In the genomic region with DNA sequence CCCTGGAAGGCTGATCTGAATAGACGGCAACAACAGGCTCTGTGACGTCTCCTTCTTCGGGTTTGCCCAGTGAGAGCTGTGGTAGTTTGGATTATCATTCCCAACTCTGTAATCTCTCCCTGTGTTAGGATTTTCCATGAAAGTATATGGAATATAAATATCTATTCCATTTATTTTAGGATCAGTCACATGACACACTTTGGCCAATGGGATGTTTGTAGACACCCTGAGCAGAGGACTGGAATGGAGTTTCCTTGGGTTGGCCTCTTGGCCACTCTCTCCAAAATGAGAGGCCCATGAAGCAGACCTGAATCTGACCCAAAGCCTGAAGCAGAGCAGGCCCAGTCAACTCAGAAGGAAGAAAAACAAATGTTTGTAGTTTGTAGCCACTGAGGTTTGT, we compare ENCODE assay signal across 27 cellular contexts.
"Had no signal": no experiment of that assay in that cellular context is flagged by ENCODE, and none has a peak within 500 bp of the region (broad histone marks: within the 10 kb centered on the region; RNA-seq: fewer than 3 reads in every experiment).

No MANE protein-coding gene starts in this region.

- H3K36me3 ChIP-seq: neutrophil, ovary, right lobe of liver, sigmoid colon, stomach, suprapubic skin, tibial artery, transverse colon, upper lobe of right lung, uterus had no signal

- H3K79me2 ChIP-seq: parathyroid adenoma had no signal

- H3K4me1 ChIP-seq: parathyroid adenoma, psoas muscle, right lobe of liver, sigmoid colon, stomach, suprapubic skin, tibial artery, transverse colon, upper lobe of right lung, uterus had no signal

- H3K27me3 ChIP-seq: neutrophil, ovary, right lobe of liver, sigmoid colon, stomach, suprapubic skin, testis, tibial artery, transverse colon, upper lobe of right lung, uterus had no signal

- H3K4me3 ChIP-seq: ovary, psoas muscle, right lobe of liver, sigmoid colon, stomach, suprapubic skin, testis, tibial artery, transverse colon, upper lobe of right lung, uterus had no signal

- ATAC-seq: naive thymus-derived CD8-positive, alpha-beta T cell; natural killer cell treated with Interleukin-12 subunit alpha and Interleukin-12 subunit beta and Interleukin-15 and Interleukin-18, amount 100 ng/mL, for 72 hours; psoas muscle; right cardiac atrium; right lobe of liver; stimulated activated effector memory CD8-positive, alpha-beta T cell treated with anti-CD3 and anti-CD28 coated beads, Interleukin-12 subunit alpha, Interleukin-12 subunit beta, amount 100 ng/mL, for 72 hours; stimulated activated naive B cell treated with anti-CD40 and anti-IgM and Interleukin-4, amounts not matched to agents 10 μg/mL and 1 μg/mL and 100 μg/mL, for 72 hours; upper lobe of right lung had no signal

- H3K27ac ChIP-seq: neutrophil, ovary, parathyroid adenoma, psoas muscle, right lobe of liver, sigmoid colon, stomach, suprapubic skin, testis, tibial artery, transverse colon, upper lobe of right lung, uterus had no signal

- H2AFZ ChIP-seq: parathyroid adenoma had no signal

- H3K9me3 ChIP-seq: neutrophil, ovary, psoas muscle, right lobe of liver, sigmoid colon, stomach, suprapubic skin, testis, tibial artery, transverse colon, upper lobe of right lung, uterus had no signal

- FAIRE-seq: small intestine had no signal

- DNase-seq: naive thymus-derived CD8-positive, alpha-beta T cell; nephron progenitor cell; nucleus accumbens; ovary; posterior cingulate gyrus; psoas muscle; right cardiac atrium; right lobe of liver; sigmoid colon; small intestine; stimulated activated CD4-positive, alpha-beta T cell treated with anti-CD3 and anti-CD28 coated beads, Interleukin-15, amount 100 ng/mL, for 24 hours; stimulated activated CD4-positive, alpha-beta T cell treated with anti-CD3 and anti-CD28 coated beads, Interleukin-2, amount 100 ng/mL, for 24 hours; stimulated activated CD4-positive, alpha-beta T cell treated with anti-CD3 and anti-CD28 coated beads, Interleukin-2, amount 100 ng/mL, for 48 hours; stimulated activated CD4-positive, alpha-beta T cell treated with anti-CD3 and anti-CD28 coated beads, Interleukin-4, amount 100 ng/mL, for 24 hours; stimulated activated naive B cell treated with anti-CD40 and anti-IgM and Interleukin-4, amounts not matched to agents 10 μg/mL and 1 μg/mL and 100 μg/mL, for 72 hours; stimulated activated naive CD4-positive, alpha-beta T cell treated with Interleukin-2 at 50 U/mL for 16 hours; stomach; testis; tibial artery; transverse colon; upper lobe of right lung; uterus had no signal

- H3K9ac ChIP-seq: parathyroid adenoma had no signal
